ENCODE assay signal across 8 cellular contexts in genomic region chr9:13568446-13568845, GRCh38.
DNase-seq lines count a peak whose midpoint lies in the region; ATAC-seq and TF ChIP-seq lines count a peak whose summit lies in the region.

No MANE protein-coding gene starts in this region.

- no peak overlapping the region for H4K8ac ChIP-seq in mesendoderm (ENCODE audit: low read depth, low read length)

- H3K4ac ChIP-seq in mesendoderm (ENCODE audit: low read depth, low read length): no peak overlapping the region

- TF ChIP-seq CTCF in vagina (IDR thresholded peaks at IDR 0.05): no peak
- no peak for TF ChIP-seq CTCF in Caco-2 (IDR thresholded peaks at IDR 0.05; ENCODE audit: insufficient read depth in 1 of 2, low read depth in 1 of 2, low read length in 1 of 2, severe bottlenecking in 1 of 2, unreplicated experiment in 1 of 2)

- no peak for DNase-seq in activated T-cell treated with anti-CD3 and anti-CD28 coated beads, Interleukin-2, amount 50 U/mL, for 72 hours
- DNase-seq in activated T-cell treated with anti-CD3 and anti-CD28 coated beads, Interleukin-2, amount 50 U/mL, for 1 hour: no peak
- DNase-seq in effector memory CD8-positive, alpha-beta T cell: no peak
- DNase-seq in mesendoderm (no peak), vagina (ENCODE audit: extremely low spot score in 2 of 2) (no peak), Caco-2 (no peak)
- DNase-seq in activated CD4-positive, CD25-positive, alpha-beta regulatory T cell treated with anti-CD3 and anti-CD28 coated beads, Interleukin-2, amount 50 U/mL, for 72 hours: no peak

- peak overlapping the region; percentile 64 for H3K4me2 ChIP-seq in mesendoderm (ENCODE audit: low read length)

- no peak overlapping the region for H2BK5ac ChIP-seq in mesendoderm (ENCODE audit: low read length)

- H3K4me1 ChIP-seq in mesendoderm (ENCODE audit: control insufficient read depth, low read depth, low read length) (no peaks in the 10 kb centered on the region), vagina (peaks cover 20% of the 10 kb centered on the region), Caco-2 (no peaks in the 10 kb centered on the region)

- no peaks in the 10 kb centered on the region for H3K4me1 Mint-ChIP-seq in activated T-cell treated with anti-CD3 and anti-CD28 coated beads, Interleukin-2, amount 50 U/mL, for 72 hours (ENCODE audit: low read depth)
- peaks cover 0 to 6% of the 10 kb centered on the region in 2 donors for H3K4me1 Mint-ChIP-seq in effector memory CD8-positive, alpha-beta T cell (ENCODE audit: low read depth in 2 of 2)
- H3K4me1 Mint-ChIP-seq in Caco-2 (ENCODE audit: low read depth, unreplicated experiment): no peaks in the 10 kb centered on the region

- H3K4me3 ChIP-seq in mesendoderm (ENCODE audit: low read length) (peak overlapping the region; percentile 51), vagina (peak overlapping the region in 1 of 2 donors; percentile 27), Caco-2 (ENCODE audit: low read depth, low read length) (no peak overlapping the region)

- CTCF ChIA-PET in Caco-2 (lab: Charles Lee): no interaction called here

- H4K5ac ChIP-seq in mesendoderm (ENCODE audit: low read length): no peak overlapping the region

- no peak overlapping the region for H3K18ac ChIP-seq in mesendoderm (ENCODE audit: low read length)

- H3K9me3 ChIP-seq in vagina: no peaks in the 10 kb centered on the region
- no peaks in the 10 kb centered on the region for H3K9me3 ChIP-seq in Caco-2

- no peaks in the 10 kb centered on the region for H3K79me1 ChIP-seq in mesendoderm (ENCODE audit: low read length)

- H3K79me2 ChIP-seq in mesendoderm (ENCODE audit: control insufficient read depth, insufficient read depth, low read length): no peaks in the 10 kb centered on the region

- H3K27me3 Mint-ChIP-seq in activated T-cell treated with anti-CD3 and anti-CD28 coated beads, Interleukin-2, amount 50 U/mL, for 72 hours (ENCODE audit: low read depth): peaks cover 12% of the 10 kb centered on the region
- H3K27me3 Mint-ChIP-seq in effector memory CD8-positive, alpha-beta T cell: peaks cover 0 to 7% of the 10 kb centered on the region in 2 donors
- peaks cover 7% of the 10 kb centered on the region for H3K27me3 Mint-ChIP-seq in Caco-2 (ENCODE audit: insufficient read depth, unreplicated experiment)

- no peak overlapping the region for H2AK5ac ChIP-seq in mesendoderm (ENCODE audit: low read length)

- peaks cover 2 to 3% of the 10 kb centered on the region in 2 donors for H3K9me3 Mint-ChIP-seq in activated T-cell treated with anti-CD3 and anti-CD28 coated beads, Interleukin-2, amount 50 U/mL, for 72 hours
- peaks cover under 1 to 6% of the 10 kb centered on the region in 2 donors for H3K9me3 Mint-ChIP-seq in effector memory CD8-positive, alpha-beta T cell
- no peaks in the 10 kb centered on the region for H3K9me3 Mint-ChIP-seq in Caco-2 (ENCODE audit: unreplicated experiment)

- no TSS peak for BruUV-seq in Caco-2 (replicated peaks; lab: Mats Ljungman, UMichigan)

- no peaks in the 10 kb centered on the region for H3K27me3 ChIP-seq in mesendoderm (ENCODE audit: insufficient read depth, low read length, poor library complexity)
- H3K27me3 ChIP-seq in vagina: no peaks in the 10 kb centered on the region
- H3K27me3 ChIP-seq in Caco-2 (replicated peaks; ENCODE audit: control insufficient read depth, insufficient read depth, low read length): no peaks in the 10 kb centered on the region

- POLR2A ChIA-PET in Caco-2 (lab: Charles Lee): no interaction called here

- no CpG with 5 or more reads among the region's 5 CpGs for WGBS in mesendoderm (ENCODE audit: extremely low coverage, insufficient coverage, low lambda C conversion rate)

- H3K23ac ChIP-seq in mesendoderm (ENCODE audit: low read length): no peak overlapping the region

- H3K56ac ChIP-seq in mesendoderm (ENCODE audit: low read length): peak overlapping the region; percentile 30

- H3K36me3 Mint-ChIP-seq in activated T-cell treated with anti-CD3 and anti-CD28 coated beads, Interleukin-2, amount 50 U/mL, for 72 hours (ENCODE audit: insufficient read depth in 2 of 2): no peaks in the 10 kb centered on the region
- H3K36me3 Mint-ChIP-seq in effector memory CD8-positive, alpha-beta T cell (ENCODE audit: insufficient read depth): no peaks in the 10 kb centered on the region
- no peaks in the 10 kb centered on the region for H3K36me3 Mint-ChIP-seq in Caco-2 (ENCODE audit: insufficient read depth, unreplicated experiment)

- H2BK15ac ChIP-seq in mesendoderm (replicated peaks; ENCODE audit: low read depth): no peak overlapping the region

- ATAC-seq in activated T-cell treated with anti-CD3 and anti-CD28 coated beads, Interleukin-2, amount 50 U/mL, for 72 hours (replicated peaks in 1 of 2): no peak
- no peak for ATAC-seq in effector memory CD8-positive, alpha-beta T cell (replicated peaks)
- no peak for ATAC-seq in HG03520 (IDR thresholded peaks at IDR 0.05; ENCODE audit: unreplicated experiment)

- intact Hi-C loops in vagina (cut with DNase I): no loop called here
- intact Hi-C loops in Caco-2 (cut with micrococcal nuclease; ENCODE audit: unreplicated experiment): no loop called here

- no peak overlapping the region for H3K27ac Mint-ChIP-seq in activated T-cell treated with anti-CD3 and anti-CD28 coated beads, Interleukin-2, amount 50 U/mL, for 72 hours
- no peak overlapping the region for H3K27ac Mint-ChIP-seq in effector memory CD8-positive, alpha-beta T cell
- H3K27ac Mint-ChIP-seq in Caco-2 (ENCODE audit: unreplicated experiment): no peak overlapping the region

- TF ChIP-seq POLR2A in vagina (IDR thresholded peaks at IDR 0.05): no peak

- H3K9ac ChIP-seq in mesendoderm (ENCODE audit: low read length): peak overlapping the region; percentile 48

- H2BK120ac ChIP-seq in mesendoderm (ENCODE audit: low read depth, low read length): no peak overlapping the region

- peak overlapping the region; percentile 45 to 54 for H3K4me3 Mint-ChIP-seq in activated T-cell treated with anti-CD3 and anti-CD28 coated beads, Interleukin-2, amount 50 U/mL, for 72 hours
- H3K4me3 Mint-ChIP-seq in effector memory CD8-positive, alpha-beta T cell: peak overlapping the region; percentile 25 to 54
- no peak overlapping the region for H3K4me3 Mint-ChIP-seq in Caco-2 (ENCODE audit: unreplicated experiment)

- H3K36me3 ChIP-seq in mesendoderm (ENCODE audit: control insufficient read depth, insufficient read depth, low read length) (no peaks in the 10 kb centered on the region), vagina (no peaks in the 10 kb centered on the region), Caco-2 (ENCODE audit: control insufficient read depth, insufficient read depth, low read length) (no peaks in the 10 kb centered on the region)

- H3K27ac ChIP-seq in mesendoderm (ENCODE audit: low read depth, low read length) (no peak overlapping the region), vagina (peak overlapping the region; percentile 34)
